29 cellular contexts compared by ENCODE assay signal in genomic region chr6:108811490-108811889, GRCh38.
"Had no signal": no experiment of that assay in that cellular context is flagged by ENCODE, and none has a peak within 500 bp of the region (broad histone marks: within the 10 kb centered on the region; RNA-seq: fewer than 3 reads in every experiment).

No MANE protein-coding gene starts in this region.

- H3K4me1 ChIP-seq: suprapubic skin, testis, thyroid gland, tibial nerve, transverse colon, upper lobe of left lung, upper lobe of right lung, uterus, vagina had no signal

- ATAC-seq: stimulated activated effector memory CD8-positive, alpha-beta T cell treated with anti-CD3 and anti-CD28 coated beads, Interleukin-12 subunit alpha, Interleukin-12 subunit beta, amount 100 ng/mL, for 72 hours; stimulated activated memory B cell treated with anti-CD40 and anti-IgM and Interleukin-4, amounts not matched to agents 10 μg/mL and 1 μg/mL and 100 μg/mL, for 72 hours; stimulated activated naive B cell treated with anti-CD40 and anti-IgM and Interleukin-4, amounts not matched to agents 10 μg/mL and 1 μg/mL and 100 μg/mL, for 72 hours; stimulated activated naive CD8-positive, alpha-beta T cell treated with anti-CD3 and anti-CD28 coated beads, Interleukin-15, amount 100 ng/mL, for 72 hours; stimulated activated naive CD8-positive, alpha-beta T cell treated with anti-CD3 and anti-CD28 coated beads, Interleukin-15, Interleukin-2, amounts not matched to agents 100 U/mL and 50 U/mL, for 24 hours; upper lobe of right lung had no signal

- DNase-seq: stimulated activated CD4-positive, alpha-beta T cell treated with anti-CD3 and anti-CD28 coated beads, Interleukin-2, amount 100 ng/mL, for 48 hours; stimulated activated CD4-positive, alpha-beta T cell treated with anti-CD3 and anti-CD28 coated beads, Interleukin-4, amount 100 ng/mL, for 1 hour; stimulated activated CD4-positive, alpha-beta T cell treated with anti-CD3 and anti-CD28 coated beads, Interleukin-4, amount 100 ng/mL, for 24 hours; stimulated activated CD4-positive, alpha-beta T cell treated with anti-CD3 and anti-CD28 coated beads, Interleukin-4, amount 100 ng/mL, for 4 hours; stimulated activated CD8-positive, alpha-beta memory T cell treated with anti-CD3 and anti-CD28 coated beads, Interleukin-4, amount 100 ng/mL, for 48 hours; stimulated activated naive B cell treated with anti-CD40 and anti-IgM and Interleukin-4, amounts not matched to agents 10 μg/mL and 1 μg/mL and 100 μg/mL, for 72 hours; stimulated activated naive CD4-positive, alpha-beta T cell; stimulated activated naive CD4-positive, alpha-beta T cell treated with Interleukin-2 at 50 U/mL for 16 hours; stimulated activated naive CD8-positive, alpha-beta T cell treated with anti-CD3 and anti-CD28 coated beads, Interleukin-15, amount 100 ng/mL, for 72 hours; stimulated activated naive CD8-positive, alpha-beta T cell treated with anti-CD3 and anti-CD28 coated beads, Interleukin-15, Interleukin-2, amounts not matched to agents 100 U/mL and 50 U/mL, for 24 hours; stomach; substantia nigra; testis; thyroid gland; tibial artery; transverse colon; trophoblast cell; upper lobe of right lung; uterus had no signal

- FAIRE-seq: urothelium cell line had no signal

- H3K4me3 ChIP-seq: stomach, suprapubic skin, testis, thoracic aorta, thyroid gland, tibial artery, tibial nerve, transverse colon, upper lobe of left lung, upper lobe of right lung, uterus, vagina had no signal

- H3K27me3 Mint-ChIP-seq: stimulated activated naive CD8-positive, alpha-beta T cell treated with anti-CD3 and anti-CD28 coated beads, Interleukin-15, Interleukin-2, amounts not matched to agents 100 ng/mL and 50 ng/mL, for 24 hours; type B pancreatic cell had no signal

- H3K9me3 Mint-ChIP-seq: stimulated activated effector memory CD8-positive, alpha-beta T cell treated with anti-CD3 and anti-CD28 coated beads, Interleukin-12 subunit alpha, Interleukin-12 subunit beta, amount 100 ng/mL, for 72 hours; stimulated activated memory B cell treated with anti-CD40 and anti-IgM and Interleukin-4, amounts not matched to agents 10 μg/mL and 1 μg/mL and 100 μg/mL, for 72 hours; stimulated activated naive CD8-positive, alpha-beta T cell treated with anti-CD3 and anti-CD28 coated beads, Interleukin-15, Interleukin-2, amounts not matched to agents 100 ng/mL and 50 ng/mL, for 24 hours; type B pancreatic cell had no signal

- H3K4me1 Mint-ChIP-seq: stimulated activated memory B cell treated with anti-CD40 and anti-IgM and Interleukin-4, amounts not matched to agents 10 μg/mL and 1 μg/mL and 100 μg/mL, for 72 hours; stimulated activated naive CD8-positive, alpha-beta T cell treated with anti-CD3 and anti-CD28 coated beads, Interleukin-15, amount 100 ng/mL, for 72 hours had no signal

- H3K4me3 Mint-ChIP-seq: stimulated activated effector memory CD8-positive, alpha-beta T cell treated with anti-CD3 and anti-CD28 coated beads, Interleukin-12 subunit alpha, Interleukin-12 subunit beta, amount 100 ng/mL, for 72 hours; stimulated activated memory B cell treated with anti-CD40 and anti-IgM and Interleukin-4, amounts not matched to agents 10 μg/mL and 1 μg/mL and 100 μg/mL, for 72 hours; stimulated activated naive B cell treated with anti-CD40 and anti-IgM and Interleukin-4, amounts not matched to agents 10 μg/mL and 1 μg/mL and 100 μg/mL, for 72 hours; stimulated activated naive CD8-positive, alpha-beta T cell treated with anti-CD3 and anti-CD28 coated beads, Interleukin-15, amount 100 ng/mL, for 72 hours; stimulated activated naive CD8-positive, alpha-beta T cell treated with anti-CD3 and anti-CD28 coated beads, Interleukin-15, Interleukin-2, amounts not matched to agents 100 ng/mL and 50 ng/mL, for 24 hours; type B pancreatic cell had no signal

- H3K27ac ChIP-seq: stomach, suprapubic skin, testis, thoracic aorta, thyroid gland, tibial artery, tibial nerve, transverse colon, upper lobe of left lung, upper lobe of right lung, uterus, vagina had no signal

- H3K27ac Mint-ChIP-seq: stimulated activated effector memory CD8-positive, alpha-beta T cell treated with anti-CD3 and anti-CD28 coated beads, Interleukin-12 subunit alpha, Interleukin-12 subunit beta, amount 100 ng/mL, for 72 hours; stimulated activated memory B cell treated with anti-CD40 and anti-IgM and Interleukin-4, amounts not matched to agents 10 μg/mL and 1 μg/mL and 100 μg/mL, for 72 hours; stimulated activated naive B cell treated with anti-CD40 and anti-IgM and Interleukin-4, amounts not matched to agents 10 μg/mL and 1 μg/mL and 100 μg/mL, for 72 hours; stimulated activated naive CD8-positive, alpha-beta T cell treated with anti-CD3 and anti-CD28 coated beads, Interleukin-15, Interleukin-2, amounts not matched to agents 100 ng/mL and 50 ng/mL, for 24 hours; type B pancreatic cell had no signal

- H3K36me3 ChIP-seq: stomach, suprapubic skin, thoracic aorta, thyroid gland, tibial artery, tibial nerve, transverse colon, upper lobe of left lung, upper lobe of right lung, uterus, vagina had no signal

- H3K36me3 Mint-ChIP-seq: stimulated activated effector memory CD8-positive, alpha-beta T cell treated with anti-CD3 and anti-CD28 coated beads, Interleukin-12 subunit alpha, Interleukin-12 subunit beta, amount 100 ng/mL, for 72 hours; stimulated activated memory B cell treated with anti-CD40 and anti-IgM and Interleukin-4, amounts not matched to agents 10 μg/mL and 1 μg/mL and 100 μg/mL, for 72 hours; type B pancreatic cell had no signal

- H3K27me3 ChIP-seq: stomach, suprapubic skin, testis, thyroid gland, tibial artery, tibial nerve, transverse colon, upper lobe of left lung, upper lobe of right lung, uterus, vagina had no signal

- H3K9me3 ChIP-seq: stomach, suprapubic skin, testis, thoracic aorta, thyroid gland, tibial artery, tibial nerve, transverse colon, upper lobe of left lung, upper lobe of right lung, uterus, vagina had no signal
